ENCODE assay signal across 15 cellular contexts in genomic region chr6:87183687-87184086, GRCh38. TPM values are rescaled to one million over a fixed set of nuclear protein-coding genes. Genes with fewer than 3 reads are reported as not detected.
DNase-seq lines count a peak whose midpoint lies in the region; ATAC-seq, FAIRE-seq and TF ChIP-seq lines count a peak whose summit lies in the region.
"Had no signal": no experiment of that assay in that cellular context is flagged by ENCODE, and none has a peak within 500 bp of the region (broad histone marks: within the 10 kb centered on the region; RNA-seq: fewer than 3 reads in every experiment).

No MANE protein-coding gene starts in this region.

- H3F3A ChIP-seq in SK-N-SH (replicated peaks; ENCODE audit: insufficient read depth): peaks cover 11% of the 10 kb centered on the region

- H3K4me3 Mint-ChIP-seq in CD4-positive, CD25-positive, alpha-beta regulatory T cell: no peak overlapping the region
- H3K4me3 Mint-ChIP-seq: endodermal cell had no signal

- no peak for ATAC-seq in CD4-positive, CD25-positive, alpha-beta regulatory T cell (ENCODE audit: low read depth in 2 of 2)
- ATAC-seq in GM18520 (IDR thresholded peaks at IDR 0.05; ENCODE audit: unreplicated experiment): peak; percentile 24
- ATAC-seq in GM19035 (IDR thresholded peaks at IDR 0.05; ENCODE audit: unreplicated experiment): no peak
- ATAC-seq: body of pancreas had no signal

- peaks cover 23% of the 10 kb centered on the region for H3K36me3 Mint-ChIP-seq in CD4-positive, CD25-positive, alpha-beta regulatory T cell
- H3K36me3 Mint-ChIP-seq: natural killer cell treated with Interleukin-12 subunit alpha and Interleukin-12 subunit beta and Interleukin-15 and Interleukin-18, amount 100 ng/mL, for 72 hours had no signal

- peaks cover 92% of the 10 kb centered on the region for H4K20me1 ChIP-seq in SK-N-SH (ENCODE audit: insufficient read depth)

- peaks cover 100% of the 10 kb centered on the region for H3K79me2 ChIP-seq in SK-N-SH (ENCODE audit: insufficient read depth)

- TF ChIP-seq EP300 in SK-N-SH (IDR thresholded peaks at IDR 0.05; ENCODE audit: borderline replicate concordance in 1 of 2, low read depth in 1 of 2, low read length in 1 of 2): no peak

- CTCF ChIA-PET in SK-N-SH (lab: Yijun Ruan, JAX): no interaction called here

- no peaks in the 10 kb centered on the region for H3K9me2 ChIP-seq in SK-N-SH

- H3K27me3 ChIP-seq in CD4-positive, CD25-positive, alpha-beta regulatory T cell (ENCODE audit: control insufficient read depth, insufficient read depth, low read length): no peaks in the 10 kb centered on the region
- no peaks in the 10 kb centered on the region for H3K27me3 ChIP-seq in SK-N-SH (ENCODE audit: insufficient read depth)
- H3K27me3 ChIP-seq: body of pancreas, hepatocyte, sigmoid colon had no signal

- no peak overlapping the region for H3K4me2 ChIP-seq in SK-N-SH
- H3K4me2 ChIP-seq: hepatocyte had no signal

- H3K9ac ChIP-seq in SK-N-SH: no peak overlapping the region

- intact Hi-C loops in cardiac septum (cut with DNase I): no loop called here

- no peaks in the 10 kb centered on the region for H3K9me3 ChIP-seq in CD4-positive, CD25-positive, alpha-beta regulatory T cell (ENCODE audit: control insufficient read depth in 2 of 2, low read length in 2 of 2)
- no peaks in the 10 kb centered on the region for H3K9me3 ChIP-seq in SK-N-SH
- H3K9me3 ChIP-seq: body of pancreas, sigmoid colon had no signal

- peaks cover 58 to 87% (median 70%) of the 10 kb centered on the region in 4 donors for H3K4me1 Mint-ChIP-seq in CD4-positive, CD25-positive, alpha-beta regulatory T cell

- H3K9me3 Mint-ChIP-seq in CD4-positive, CD25-positive, alpha-beta regulatory T cell: no peaks in the 10 kb centered on the region
- H3K9me3 Mint-ChIP-seq: endodermal cell; natural killer cell treated with Interleukin-12 subunit alpha and Interleukin-12 subunit beta and Interleukin-15 and Interleukin-18, amount 100 ng/mL, for 72 hours had no signal

- no peak for DNase-seq in CD4-positive, CD25-positive, alpha-beta regulatory T cell
- DNase-seq in SK-N-SH (no peak), fibroblast of pulmonary artery (ENCODE audit: low read depth) (peak; percentile 48), cardiac septum (ENCODE audit: low spot score) (no peak), NCI-H524 treated with DMSO at 0.1 percent for 48 hours (lab: John Stamatoyannopoulos, UW) (no peak), RCC 7860 (ENCODE audit: low spot score) (no peak)
- DNase-seq: body of pancreas, C1 segment of cervical spinal cord, endodermal cell, NCI-H187 treated with DMSO at 0.1 percent for 48 hours, sigmoid colon had no signal

- no peak for FAIRE-seq in RCC 7860 (lab: Jason Lieb, UNC)

- peak overlapping the region; percentile 50 for H3K27ac ChIP-seq in CD4-positive, CD25-positive, alpha-beta regulatory T cell (ENCODE audit: insufficient read depth, low read length, poor library complexity, severe bottlenecking)
- peak overlapping the region in 1 of 2 experiments; percentile 36; a peak in 2 of 4 replicates for H3K27ac ChIP-seq in SK-N-SH (ENCODE audit: low read depth in 2 of 2, low read length in 1 of 2)
- H3K27ac ChIP-seq: body of pancreas, hepatocyte, sigmoid colon had no signal

- H2AFZ ChIP-seq in SK-N-SH (ENCODE audit: low read depth): no peak overlapping the region
- H2AFZ ChIP-seq: hepatocyte had no signal

- no peak for TF ChIP-seq RAD21 in SK-N-SH (IDR thresholded peaks at IDR 0.05; ENCODE audit: low read length)

- POLR2A ChIA-PET in SK-N-SH (lab: Yijun Ruan, JAX): no interaction called here

- H3K4me1 ChIP-seq in CD4-positive, CD25-positive, alpha-beta regulatory T cell (ENCODE audit: control insufficient read depth, insufficient read depth, low read length, poor library complexity, severe bottlenecking): peaks cover 46% of the 10 kb centered on the region
- peaks cover 4 to 5% of the 10 kb centered on the region in 2 experiments; a peak in 3 of 4 replicates for H3K4me1 ChIP-seq in SK-N-SH (ENCODE audit: control insufficient read depth in 1 of 2, insufficient read depth in 2 of 2, low read depth in 1 of 2, low read length in 1 of 2)
- H3K4me1 ChIP-seq: body of pancreas had no signal

- no peak overlapping the region for H3K27ac Mint-ChIP-seq in CD4-positive, CD25-positive, alpha-beta regulatory T cell
- H3K27ac Mint-ChIP-seq: endodermal cell had no signal

- 88% methylated on average over 1 of the region's 1 CpG for WGBS in SK-N-SH (ENCODE audit: low lambda C conversion rate)

- no peaks in the 10 kb centered on the region for H3K27me3 Mint-ChIP-seq in CD4-positive, CD25-positive, alpha-beta regulatory T cell
- H3K27me3 Mint-ChIP-seq: natural killer cell treated with Interleukin-12 subunit alpha and Interleukin-12 subunit beta and Interleukin-15 and Interleukin-18, amount 100 ng/mL, for 72 hours had no signal

- TF ChIP-seq CTCF in SK-N-SH (IDR thresholded peaks at IDR 0.05) (no peak), fibroblast of pulmonary artery (IDR thresholded peaks at IDR 0.05; ENCODE audit: low read length, missing control alignments) (no peak)

- peaks cover 14% of the 10 kb centered on the region for H3K36me3 ChIP-seq in CD4-positive, CD25-positive, alpha-beta regulatory T cell (ENCODE audit: control insufficient read depth, insufficient read depth, low read length)
- H3K36me3 ChIP-seq in SK-N-SH (replicated peaks in 1 of 2; ENCODE audit: control insufficient read depth in 1 of 2, insufficient read depth in 2 of 2, low read length in 1 of 2): peaks cover 13 to 15% of the 10 kb centered on the region in 2 experiments
- H3K36me3 ChIP-seq: sigmoid colon had no signal

- no peak overlapping the region for H3K4me3 ChIP-seq in CD4-positive, CD25-positive, alpha-beta regulatory T cell (ENCODE audit: low read depth, low read length)
- H3K4me3 ChIP-seq in SK-N-SH (ENCODE audit: low read depth in 2 of 2, low read length in 1 of 2) (no peak overlapping the region), fibroblast of pulmonary artery (replicated peaks; ENCODE audit: low read depth, low read length) (no peak overlapping the region)
- H3K4me3 ChIP-seq: body of pancreas, hepatocyte, sigmoid colon had no signal

TF ChIP-seq in SK-N-SH, 30 proteins besides CTCF, POLR2A, EP300 and RAD21:
- peak; percentile 46; the same call in 1 of the 2 replicates for TF ChIP-seq PBX3 (IDR thresholded peaks at IDR 0.05)
- no peak for TF ChIP-seq RCOR1 (IDR thresholded peaks at IDR 0.05; ENCODE audit: low read length)
- no peak for TF ChIP-seq MXI1 (IDR thresholded peaks at IDR 0.05; ENCODE audit: low read depth, low read length)
- peak; percentile 20; the same call in 1 of the 2 replicates for TF ChIP-seq JUND (IDR thresholded peaks at IDR 0.05)
- TF ChIP-seq CHD2 (IDR thresholded peaks at IDR 0.05; ENCODE audit: low read length, partially characterized antibody): no peak
- TF ChIP-seq RFX5 (IDR thresholded peaks at IDR 0.05; ENCODE audit: low read length): no peak
TF ChIP-seq in SK-N-SH: peak in this region for 2.

RNA-seq across cellular contexts. Expression of gene ZNF292, which starts 28.3 kb away (rescaled TPM):
- total RNA-seq in CD4-positive, CD25-positive, alpha-beta regulatory T cell: 119 TPM
- 10 to 100 TPM; 25.6 to 44.1 (median 29.4) TPM for polyA plus RNA-seq in CD4-positive, CD25-positive, alpha-beta regulatory T cell
- polyA plus RNA-seq in SK-N-SH (2012; rRNA removed): 3.2 and 5.0 TPM in 2 replicates
- 3.0 and 4.2 TPM in 2 replicates for polyA plus RNA-seq in SK-N-SH (2012; cell fraction: cytosol; rRNA removed)
- 7.6 and 23.9 TPM in 2 replicates for polyA plus RNA-seq in SK-N-SH (2012; cell fraction: nucleus; rRNA removed)
- total RNA-seq in cardiac septum: 34.5 TPM
